ENCODE assay signal across 1 cellular context in the genomic region with DNA sequence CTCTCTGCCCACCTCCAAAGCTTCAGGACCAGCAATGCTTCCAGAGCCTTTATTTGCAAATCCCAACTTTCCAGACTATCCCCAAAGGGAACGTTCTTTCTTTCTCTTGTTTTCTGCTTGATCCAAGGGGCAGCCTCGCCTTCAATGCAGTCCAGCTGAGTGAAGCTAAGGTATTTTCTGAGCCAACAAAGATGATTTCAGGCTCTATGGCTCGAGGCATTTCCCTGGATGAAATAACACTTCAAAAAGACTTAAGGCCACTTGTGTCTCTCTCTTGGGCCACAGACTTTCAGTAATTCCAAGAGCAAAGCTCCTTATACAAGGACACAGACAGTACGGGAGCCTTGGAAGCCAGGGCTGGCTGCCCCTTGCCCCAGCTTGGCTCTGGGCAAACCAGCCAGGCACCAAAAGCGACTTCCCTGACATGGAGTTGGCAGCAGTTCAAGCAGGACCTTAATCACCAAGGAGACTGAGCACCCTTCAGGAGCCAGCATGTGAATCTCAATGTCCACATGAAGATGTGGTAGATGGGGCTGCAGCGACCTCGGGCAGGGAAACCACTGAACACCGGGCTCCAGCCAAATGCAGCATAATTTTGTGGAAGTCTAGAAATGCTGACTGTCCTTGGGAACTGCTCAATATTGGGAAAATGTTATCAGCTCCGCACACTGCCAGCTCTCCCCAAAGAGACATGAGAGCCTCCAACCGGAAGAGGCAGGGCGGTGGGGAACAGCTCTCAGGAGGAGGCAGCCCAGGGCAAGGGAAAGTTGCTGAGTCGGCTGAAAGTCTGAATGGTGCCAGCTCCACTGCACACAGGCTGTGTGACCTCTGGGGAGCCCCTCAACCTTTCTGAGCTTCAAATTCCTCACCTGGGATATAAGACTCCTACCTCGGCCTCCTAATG.
TF ChIP-seq lines count a peak whose summit lies in the region.

No MANE protein-coding gene starts in this region.

TF ChIP-seq in H1, 55 proteins besides CTCF, POLR2A, EP300 and RAD21:
- TF ChIP-seq SIX5 (IDR thresholded peaks at IDR 0.05; ENCODE audit: low read depth, low read length) = no peak
- TF ChIP-seq CTBP2 (IDR thresholded peaks at IDR 0.05; ENCODE audit: borderline replicate concordance, insufficient read depth, insufficient read length, low read length) = no peak
- peak; percentile 97 for TF ChIP-seq MAFK (IDR thresholded peaks at IDR 0.05; ENCODE audit: low read depth, low read length)
- TF ChIP-seq CREB1 (IDR thresholded peaks at IDR 0.05) = no peak
- no peak for TF ChIP-seq BCL11A (IDR thresholded peaks at IDR 0.05; ENCODE audit: low read depth in 2 of 2, low read length in 2 of 2)
- TF ChIP-seq EGR1 (IDR thresholded peaks at IDR 0.05; ENCODE audit: borderline replicate concordance, low read depth, low read length) = no peak
- TF ChIP-seq BACH1 (IDR thresholded peaks at IDR 0.05; ENCODE audit: low read length) = peak; percentile 66; the same call in 1 of the 2 replicates
- no peak for TF ChIP-seq POLR2AphosphoS5 (IDR thresholded peaks at IDR 0.05; ENCODE audit: low read depth, low read length)
- TF ChIP-seq ATF3 (IDR thresholded peaks at IDR 0.05; ENCODE audit: insufficient read depth, low read depth, low read length) = no peak
